ENCODE assay signal across 9 cellular contexts in the genomic region with DNA sequence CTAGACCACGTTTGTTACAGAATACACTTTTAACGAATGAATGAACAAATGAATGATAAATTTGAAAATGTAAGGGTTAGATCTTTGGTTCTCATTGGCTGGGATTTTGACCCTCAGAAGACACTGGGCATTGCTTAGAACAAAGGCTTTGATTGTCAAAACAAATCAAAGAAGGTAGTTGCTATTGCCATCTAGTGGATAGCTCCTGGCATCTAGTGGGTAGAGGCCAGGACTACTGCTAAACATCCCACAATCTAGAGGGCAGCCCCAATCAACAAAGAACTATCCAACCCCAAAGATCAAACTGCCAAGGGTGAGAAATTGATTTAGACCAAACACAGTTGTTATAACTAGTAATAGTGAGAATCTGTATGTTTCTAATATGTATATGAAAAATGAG.
DNase-seq lines count a peak whose midpoint lies in the region; ATAC-seq, FAIRE-seq and TF ChIP-seq lines count a peak whose summit lies in the region.
"Had no signal": no experiment of that assay in that cellular context is flagged by ENCODE, and none has a peak within 500 bp of the region (broad histone marks: within the 10 kb centered on the region; RNA-seq: fewer than 3 reads in every experiment).

No MANE protein-coding gene starts in this region.

- intact Hi-C loops in endothelial cell of umbilical vein (cut with micrococcal nuclease), result loop anchor here (1.0 to 2.0 kb wide), 3 partner anchors 627 to 848 kb away; no protein-coding TSS in a partner anchor

- H3K36me3 ChIP-seq in GM23338 (ENCODE audit: insufficient read depth) (no peaks in the 10 kb centered on the region), MM.1S (replicated peaks; ENCODE audit: insufficient read depth, low read length) (no peaks in the 10 kb centered on the region), endothelial cell of umbilical vein (ENCODE audit: control insufficient read depth in 2 of 2, extremely low read depth in 1 of 2, insufficient read depth in 2 of 2, low read length in 2 of 2) (no peaks in the 10 kb centered on the region)

- no peaks in the 10 kb centered on the region for H3K9me3 Mint-ChIP-seq in GM23338

- H3K36me3 Mint-ChIP-seq in GM23338 (ENCODE audit: low read depth), result no peaks in the 10 kb centered on the region

- TF ChIP-seq POLR2A in endothelial cell of umbilical vein (IDR thresholded peaks at IDR 0.05; ENCODE audit: low read depth, low read length), result no peak

- peaks cover 3% of the 10 kb centered on the region for H3K27me3 Mint-ChIP-seq in GM23338 (ENCODE audit: insufficient read depth, low read depth, poor library complexity)

- FAIRE-seq in endothelial cell of umbilical vein (lab: Jason Lieb, UNC), result peak; percentile 70

- no peak overlapping the region for H3K27ac Mint-ChIP-seq in GM23338

- no peak overlapping the region for H3K27ac ChIP-seq in GM23338 (ENCODE audit: low read depth)
- no peak overlapping the region for H3K27ac ChIP-seq in MM.1S (ENCODE audit: low read length)
- H3K27ac ChIP-seq in endothelial cell of umbilical vein (ENCODE audit: insufficient read depth, low read depth, low read length), result no peak overlapping the region
- H3K27ac ChIP-seq: epithelial cell of prostate had no signal

- H3K4me3 Mint-ChIP-seq in GM23338, result no peak overlapping the region

- DNase-seq in GM13977 (ENCODE audit: low spot score), result peak; percentile 5
- peak; percentile 57 for DNase-seq in GM23338 (ENCODE audit: low spot score)
- peak; percentile 37 for DNase-seq in MM.1S
- peak; percentile 17 for DNase-seq in endothelial cell of umbilical vein (ENCODE audit: low read depth, low spot score)
- DNase-seq in activated CD4-positive, alpha-beta T cell treated with anti-CD3 and anti-CD28 coated beads for 4 hours, result no peak
- DNase-seq in NCI-H2196 treated with DMSO at 0.1 percent for 48 hours (lab: John Stamatoyannopoulos, UW; ENCODE audit: unreplicated experiment), result no peak
- no peak for DNase-seq in NK-92 (lab: John Stamatoyannopoulos, UW; ENCODE audit: unreplicated experiment)

- H3K9me2 ChIP-seq in GM23338 (ENCODE audit: insufficient read depth) (no peaks in the 10 kb centered on the region), MM.1S (replicated peaks; ENCODE audit: insufficient read depth, low read length) (no peaks in the 10 kb centered on the region)

- H3K27me3 ChIP-seq in GM23338 (ENCODE audit: insufficient read depth) (no peaks in the 10 kb centered on the region), MM.1S (replicated peaks; ENCODE audit: insufficient read depth, low read length) (no peaks in the 10 kb centered on the region), endothelial cell of umbilical vein (ENCODE audit: control insufficient read depth in 2 of 2, insufficient read depth in 2 of 2, low read length in 2 of 2) (no peaks in the 10 kb centered on the region)

- TF ChIP-seq CTCF in GM13977 (IDR thresholded peaks at IDR 0.05; ENCODE audit: extremely low read depth, insufficient read depth, missing control alignments) (peak; percentile 53), GM23338 (conservative IDR thresholded peaks at IDR 0.05; ENCODE audit: low read depth in 2 of 2) (peak; percentile 64 to 69), MM.1S (IDR thresholded peaks at IDR 0.05; ENCODE audit: low read length) (peak; percentile 66), endothelial cell of umbilical vein (IDR thresholded peaks at IDR 0.05; ENCODE audit: extremely low read depth in 1 of 2, insufficient read depth in 1 of 2, low read depth in 1 of 2, low read length in 2 of 2) (peak; percentile 25 to 30)

- no TSS peak for BruUV-seq in endothelial cell of umbilical vein (replicated peaks; lab: Mats Ljungman, UMichigan)

- in situ Hi-C loops in GM13977 (cut with MboI; ENCODE audit: low pct_unique_long_range_greater_than_20kb, low sequenced_read_pairs, unreplicated experiment), result no loop called here

- H3K9me3 ChIP-seq in MM.1S (replicated peaks; ENCODE audit: insufficient read depth, low read length) (no peaks in the 10 kb centered on the region), endothelial cell of umbilical vein (replicated peaks; ENCODE audit: control insufficient read depth, insufficient read depth, low read length) (no peaks in the 10 kb centered on the region)

- H3F3A ChIP-seq in GM23338 (replicated peaks; ENCODE audit: low read depth) (no peaks in the 10 kb centered on the region), MM.1S (ENCODE audit: insufficient read depth, low read length) (no peaks in the 10 kb centered on the region)

- no peak overlapping the region for H3K4me3 ChIP-seq in GM23338
- H3K4me3 ChIP-seq in MM.1S (ENCODE audit: low read length), result no peak overlapping the region
- no peak overlapping the region for H3K4me3 ChIP-seq in endothelial cell of umbilical vein (replicated peaks in 1 of 3; ENCODE audit: insufficient read depth in 1 of 3, low read depth in 1 of 3, low read length in 3 of 3)

- no peaks in the 10 kb centered on the region for H3K9me1 ChIP-seq in endothelial cell of umbilical vein (replicated peaks; ENCODE audit: control insufficient read depth, extremely low read depth, insufficient read depth, low read length)

- dilution Hi-C loops in endothelial cell of umbilical vein (cut with MboI; ENCODE audit: extremely low pct_ligation_motif_present, low sequenced_read_pairs), result no loop called here

- H2AFZ ChIP-seq in GM23338 (no peak overlapping the region), MM.1S (ENCODE audit: low read length) (no peak overlapping the region), endothelial cell of umbilical vein (ENCODE audit: low read depth, low read length) (no peak overlapping the region)

- H4K20me1 ChIP-seq in GM23338 (replicated peaks; ENCODE audit: insufficient read depth) (no peaks in the 10 kb centered on the region), MM.1S (ENCODE audit: insufficient read depth, low read length) (no peaks in the 10 kb centered on the region), endothelial cell of umbilical vein (replicated peaks; ENCODE audit: control insufficient read depth, extremely low read depth, insufficient read depth, low read length) (no peaks in the 10 kb centered on the region)

- H3K4me2 ChIP-seq in GM23338 (no peak overlapping the region), MM.1S (ENCODE audit: low read depth, low read length) (no peak overlapping the region), endothelial cell of umbilical vein (ENCODE audit: insufficient read depth, low read length) (no peak overlapping the region)

- H3K79me2 ChIP-seq in GM23338 (replicated peaks; ENCODE audit: insufficient read depth) (no peaks in the 10 kb centered on the region), MM.1S (ENCODE audit: low read length) (no peaks in the 10 kb centered on the region), endothelial cell of umbilical vein (ENCODE audit: control insufficient read depth, insufficient read depth, low read length) (no peaks in the 10 kb centered on the region)

- no peak overlapping the region for H3K9ac ChIP-seq in MM.1S (ENCODE audit: low read length)
- no peak overlapping the region for H3K9ac ChIP-seq in endothelial cell of umbilical vein (replicated peaks; ENCODE audit: extremely low read depth, insufficient read depth, low read length)

- no peaks in the 10 kb centered on the region for H3K4me1 Mint-ChIP-seq in GM23338

- POLR2A ChIA-PET in endothelial cell of umbilical vein (lab: Charles Lee), result no interaction called here

- ATAC-seq in GM23338 (peak; percentile 92), HG02840 (IDR thresholded peaks at IDR 0.05; ENCODE audit: low FRiP score, unreplicated experiment) (no peak)

- no peaks in the 10 kb centered on the region for H3K4me1 ChIP-seq in GM23338 (ENCODE audit: insufficient read depth)
- no peaks in the 10 kb centered on the region for H3K4me1 ChIP-seq in MM.1S (ENCODE audit: low read length)
- H3K4me1 ChIP-seq in endothelial cell of umbilical vein (ENCODE audit: control insufficient read depth, extremely low read depth, insufficient read depth, low read length), result no peaks in the 10 kb centered on the region

- CTCF ChIA-PET in endothelial cell of umbilical vein (lab: Charles Lee), result interaction anchor here (0.6 to 1.4 kb wide), 5 partner anchors 625 to 849 kb away, joined by 3 to 5 read pairs (median 4); no protein-coding TSS in a partner anchor

TF ChIP-seq in GM23338, 12 proteins besides CTCF, POLR2A, EP300 and RAD21 (continues in another document):
- TF ChIP-seq CREB1 (CRISPR knock-in tag; IDR thresholded peaks at IDR 0.05; ENCODE audit: low read depth) (no peak), ZNF331 (CRISPR knock-in tag; IDR thresholded peaks at IDR 0.05; ENCODE audit: low read depth) (no peak)

TF ChIP-seq in endothelial cell of umbilical vein, 7 proteins besides CTCF, POLR2A, EP300 and RAD21:
- no peak for TF ChIP-seq EZH2 (IDR thresholded peaks at IDR 0.05; ENCODE audit: borderline replicate concordance, low read depth, low read length, severe bottlenecking)
- TF ChIP-seq GATA2 (IDR thresholded peaks at IDR 0.05; ENCODE audit: insufficient read depth, insufficient read length, low read depth, low read length), result no peak
- TF ChIP-seq MYC (IDR thresholded peaks at IDR 0.05; ENCODE audit: low read depth, low read length), result no peak
- no peak for TF ChIP-seq FOS (IDR thresholded peaks at IDR 0.05; ENCODE audit: borderline replicate concordance, insufficient read depth, low read length)
- no peak for TF ChIP-seq POLR2AphosphoS5 (IDR thresholded peaks at IDR 0.05; ENCODE audit: insufficient read depth, low read depth, low read length)
- TF ChIP-seq, protein P1, sequence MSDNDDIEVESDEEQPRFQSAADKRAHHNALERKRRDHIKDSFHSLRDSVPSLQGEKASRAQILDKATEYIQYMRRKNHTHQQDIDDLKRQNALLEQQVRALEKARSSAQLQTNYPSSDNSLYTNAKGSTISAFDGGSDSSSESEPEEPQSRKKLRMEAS (IDR thresholded peaks at IDR 0.05; ENCODE audit: insufficient read depth, insufficient read length), result no peak
- TF ChIP-seq JUN (IDR thresholded peaks at IDR 0.05; ENCODE audit: borderline replicate concordance, insufficient read depth, insufficient read length, low read depth), result no peak
TF ChIP-seq in endothelial cell of umbilical vein: peak in this region for 0.

Comparison
In these comparisons a context has a peak if more than half of its experiments do, and no peak if none do; other contexts are left out.
1. DNase-seq: peak in GM13977 (single experiment), GM23338 (single experiment), MM.1S (single experiment) and endothelial cell of umbilical vein (single experiment); none in activated CD4-positive, alpha-beta T cell treated with anti-CD3 and anti-CD28 coated beads for 4 hours (0 of 2), NCI-H2196 treated with DMSO at 0.1 percent for 48 hours (single experiment) and NK-92 (single experiment).
2. Peak in every context shown above with its lines, with median percentiles within 50 percentile points of each other: CTCF ChIP-seq.